In genomic region chr17:17675925-17676534, GRCh38 we compare ENCODE assay signal across 9 cellular contexts. TPM values are rescaled to one million over a fixed set of nuclear protein-coding genes. Genes with fewer than 3 reads are reported as not detected.
A peak's percentile ranks its signal among the peaks of the same experiment; 100 is the strongest.
DNase-seq lines count a peak whose midpoint lies in the region; ATAC-seq and TF ChIP-seq lines count a peak whose summit lies in the region.
"Had no signal": no experiment of that assay in that cellular context is flagged by ENCODE, and none has a peak within 500 bp of the region (broad histone marks: within the 10 kb centered on the region; RNA-seq: fewer than 3 reads in every experiment).

No MANE protein-coding gene starts in this region.

- POLR2A ChIA-PET in IMR-90 (lab: Charles Lee; ENCODE audit: unreplicated experiment) = interaction anchor here (0.6 kb wide), 1 partner anchor 161 kb away, joined by 3 read pairs; the partner anchor contains the start of gene SREBF1

- peak overlapping the region; percentile 29 for H2AFZ ChIP-seq in IMR-90 (replicated peaks; ENCODE audit: low read length, poor library complexity)

- WGBS in IMR-90 (ENCODE audit: extremely low coverage in 2 of 2, insufficient read length in 1 of 2), 2 experiments = no CpG with 5 or more reads among the region's 11 CpGs

- H3K4me3 Mint-ChIP-seq in activated T-helper 1 cell treated with anti-CD3 and anti-CD28 coated beads, Interleukin-12 subunit alpha, Interleukin-12 subunit beta, Interleukin-2, Interleukin-4 antibody, amounts not matched to agents 30 ng/mL and 10 ng/mL and 1 ng/mL, durations not matched to agents 14 hours and 24 hours and 36 hours = peak overlapping the region; percentile 0

- H3K79me1 ChIP-seq in IMR-90 (ENCODE audit: low read depth in 1 of 2, low read length in 2 of 2) = no peaks in the 10 kb centered on the region

- H3K36me3 ChIP-seq in IMR-90 (ENCODE audit: control insufficient read depth, insufficient read depth, low read length) = no peaks in the 10 kb centered on the region
- H3K36me3 ChIP-seq in mucosa of descending colon (ENCODE audit: low read depth) = no peaks in the 10 kb centered on the region
- H3K36me3 ChIP-seq: left ventricle myocardium inferior had no signal

- no peak overlapping the region for H2BK5ac ChIP-seq in IMR-90 (ENCODE audit: low read depth, low read length, poor library complexity, severe bottlenecking)

- H3K23ac ChIP-seq in IMR-90 (ENCODE audit: low read depth, low read length) = no peak overlapping the region

- 0 out of 2 replicates have a peak overlapping the region, but pooled peaks have one; percentile 22 for H2AK5ac ChIP-seq in IMR-90 (ENCODE audit: low read depth, low read length)

- no peak for TF ChIP-seq CTCF in IMR-90 (conservative IDR thresholded peaks at IDR 0.05; ENCODE audit: low read depth, low read length)
- TF ChIP-seq CTCF in mucosa of descending colon (IDR thresholded peaks at IDR 0.05) = no peak

- no peak overlapping the region for H3K18ac ChIP-seq in IMR-90 (ENCODE audit: low read depth, low read length)

- H3K9ac ChIP-seq in IMR-90 (ENCODE audit: low read depth, low read length) = no peak overlapping the region

- H3K14ac ChIP-seq in IMR-90 (replicated peaks; ENCODE audit: low read depth, low read length) = no peak overlapping the region

- no peak overlapping the region for H2AK9ac ChIP-seq in IMR-90 (replicated peaks; ENCODE audit: low read depth, low read length, poor library complexity)

- H3K9me3 ChIP-seq in IMR-90 (ENCODE audit: control insufficient read depth, insufficient read depth, low read length) (no peaks in the 10 kb centered on the region), mucosa of descending colon (no peaks in the 10 kb centered on the region)
- H3K9me3 ChIP-seq: left ventricle myocardium inferior had no signal

- dilution Hi-C loops in IMR-90 (cut with HindIII; ENCODE audit: low sequenced_read_pairs, unreplicated experiment) = no loop called here

- intact Hi-C loops in IMR-90 (cut with micrococcal nuclease) = no loop called here
- intact Hi-C loops in activated T-helper 1 cell treated with anti-CD3 and anti-CD28 coated beads, Interleukin-12 subunit alpha, Interleukin-12 subunit beta, Interleukin-2, Interleukin-4 antibody, amounts not matched to agents 30 ng/mL and 10 ng/mL and 1 ng/mL, durations not matched to agents 14 hours and 24 hours and 36 hours (cut with micrococcal nuclease) = no loop called here
- intact Hi-C loops in mucosa of descending colon (cut with DNase I, micrococcal nuclease) = loop anchor here in 1 of 2 donors (10.0 kb wide), 1 partner anchor 359 kb away; the partner anchor contains the start of genes ATPAF2 and GID4

- no peak overlapping the region for H3K4ac ChIP-seq in IMR-90 (ENCODE audit: low read depth, low read length)

- no peaks in the 10 kb centered on the region for H3K9me1 ChIP-seq in IMR-90 (ENCODE audit: insufficient read depth, low read length)

- H2BK120ac ChIP-seq in IMR-90 (ENCODE audit: low read depth, low read length) = no peak overlapping the region

- no peak overlapping the region for H4K91ac ChIP-seq in IMR-90 (ENCODE audit: insufficient read depth, low read depth, low read length)

- H3K27me3 ChIP-seq in IMR-90 (ENCODE audit: control insufficient read depth, insufficient read depth, low read length) = peaks cover 4% of the 10 kb centered on the region

- no peak overlapping the region for H4K8ac ChIP-seq in IMR-90 (ENCODE audit: low read depth in 2 of 2, low read length in 2 of 2)

- ATAC-seq in IMR-90 (ENCODE audit: low read depth) (peak; percentile 52; the same call in 1 of the 2 replicates), mucosa of descending colon (peak; percentile 75)

- H2BK15ac ChIP-seq in IMR-90 (ENCODE audit: low read depth, low read length) = no peak overlapping the region

- no peak for TF ChIP-seq POLR2A in IMR-90 (IDR thresholded peaks at IDR 0.05; ENCODE audit: low read depth, low read length)

- H4K20me1 ChIP-seq in IMR-90 (ENCODE audit: insufficient read depth, low read length) = peaks cover 10% of the 10 kb centered on the region; the same call in 1 of the 2 replicates

- no peak overlapping the region for H2BK20ac ChIP-seq in IMR-90 (ENCODE audit: low read depth, low read length)

- H4K5ac ChIP-seq in IMR-90 (ENCODE audit: low read depth, low read length) = no peak overlapping the region

- H3K27ac Mint-ChIP-seq in activated T-helper 1 cell treated with anti-CD3 and anti-CD28 coated beads, Interleukin-12 subunit alpha, Interleukin-12 subunit beta, Interleukin-2, Interleukin-4 antibody, amounts not matched to agents 30 ng/mL and 10 ng/mL and 1 ng/mL, durations not matched to agents 14 hours and 24 hours and 36 hours = peak overlapping the region; percentile 1

- DNase-seq in GDM1 (lab: John Stamatoyannopoulos, UW) (peak; percentile 48), IMR-90 (peak; percentile 52), mucosa of descending colon (peak in 2 of 3 donors; percentile 32 to 43), NCI-H524 treated with DMSO at 0.1 percent for 48 hours (lab: John Stamatoyannopoulos, UW) (no peak), AG20443 (ENCODE audit: low spot score) (no peak), anterior cingulate cortex (lab: John Stamatoyannopoulos, UW) (no peak)
- DNase-seq in activated T-helper 1 cell treated with anti-CD3 and anti-CD28 coated beads, Interleukin-12 subunit alpha, Interleukin-12 subunit beta, Interleukin-2, Interleukin-4 antibody, amounts not matched to agents 30 ng/mL and 10 ng/mL and 1 ng/mL, durations not matched to agents 14 hours and 24 hours and 36 hours (ENCODE audit: low spot score) = no peak
- DNase-seq: left ventricle myocardium inferior; stimulated activated CD4-positive, alpha-beta T cell treated with anti-CD3 and anti-CD28 coated beads, Interleukin-2, amount 100 ng/mL, for 48 hours had no signal

- no TSS peak for BruUV-seq in IMR-90 (replicated peaks; lab: Mats Ljungman, UMichigan)

- H3K4me3 ChIP-seq in IMR-90 (ENCODE audit: insufficient read depth, low read depth, low read length) = no peak overlapping the region
- no peak overlapping the region for H3K4me3 ChIP-seq in mucosa of descending colon
- H3K4me3 ChIP-seq: left ventricle myocardium inferior had no signal

- H3K27ac ChIP-seq in IMR-90 (ENCODE audit: insufficient read depth, low read length) = no peak overlapping the region
- H3K27ac ChIP-seq: left ventricle myocardium inferior had no signal

- in situ Hi-C loops in IMR-90 (cut with MboI; ENCODE audit: low sequenced_read_pairs) = loop anchor here (5.0 kb wide), 1 partner anchor 181 kb away; no protein-coding TSS in a partner anchor

- no peak for TF ChIP-seq RAD21 in IMR-90 (IDR thresholded peaks at IDR 0.05; ENCODE audit: low read length)

- H3K56ac ChIP-seq in IMR-90 (ENCODE audit: extremely low read depth, insufficient read depth, low read length) = no peak overlapping the region

- no peaks in the 10 kb centered on the region for H3K36me3 Mint-ChIP-seq in activated T-helper 1 cell treated with anti-CD3 and anti-CD28 coated beads, Interleukin-12 subunit alpha, Interleukin-12 subunit beta, Interleukin-2, Interleukin-4 antibody, amounts not matched to agents 30 ng/mL and 10 ng/mL and 1 ng/mL, durations not matched to agents 14 hours and 24 hours and 36 hours (ENCODE audit: low read depth)

- peaks cover 24% of the 10 kb centered on the region for H3K4me1 Mint-ChIP-seq in activated T-helper 1 cell treated with anti-CD3 and anti-CD28 coated beads, Interleukin-12 subunit alpha, Interleukin-12 subunit beta, Interleukin-2, Interleukin-4 antibody, amounts not matched to agents 30 ng/mL and 10 ng/mL and 1 ng/mL, durations not matched to agents 14 hours and 24 hours and 36 hours (ENCODE audit: low read depth)

- CTCF ChIA-PET in IMR-90 (lab: Yijun Ruan, JAX) = no interaction called here

- 0 out of 2 replicates have a peak overlapping the region, but pooled peaks have one; percentile 15 for H3K4me2 ChIP-seq in IMR-90 (ENCODE audit: low read depth, low read length)

- H3K9me3 Mint-ChIP-seq in activated T-helper 1 cell treated with anti-CD3 and anti-CD28 coated beads, Interleukin-12 subunit alpha, Interleukin-12 subunit beta, Interleukin-2, Interleukin-4 antibody, amounts not matched to agents 30 ng/mL and 10 ng/mL and 1 ng/mL, durations not matched to agents 14 hours and 24 hours and 36 hours = no peaks in the 10 kb centered on the region

- H3K27me3 Mint-ChIP-seq in activated T-helper 1 cell treated with anti-CD3 and anti-CD28 coated beads, Interleukin-12 subunit alpha, Interleukin-12 subunit beta, Interleukin-2, Interleukin-4 antibody, amounts not matched to agents 30 ng/mL and 10 ng/mL and 1 ng/mL, durations not matched to agents 14 hours and 24 hours and 36 hours (ENCODE audit: insufficient read depth) = peaks cover 23% of the 10 kb centered on the region

- H3K4me1 ChIP-seq in IMR-90 (ENCODE audit: control insufficient read depth, insufficient read depth, low read length) (peaks cover 4% of the 10 kb centered on the region; the same call in 1 of the 2 replicates), mucosa of descending colon (ENCODE audit: low read depth) (no peaks in the 10 kb centered on the region)

TF ChIP-seq in IMR-90, 13 proteins besides CTCF, POLR2A, EP300 and RAD21:
- TF ChIP-seq RCOR1 (IDR thresholded peaks at IDR 0.05; ENCODE audit: insufficient replicate concordance, low read length) (no peak), FOS (IDR thresholded peaks at IDR 0.05; ENCODE audit: low read depth, low read length) (no peak), SMC3 (IDR thresholded peaks at IDR 0.05; ENCODE audit: low read depth, low read length) (no peak), CEBPB (IDR thresholded peaks at IDR 0.05; ENCODE audit: low read depth, low read length) (peak; percentile 40; the same call in 1 of the 2 replicates), MAFK (IDR thresholded peaks at IDR 0.05; ENCODE audit: low read depth, low read length) (no peak)

RNA-seq across cellular contexts. Expression of gene RAI1, which starts 5.2 kb away (rescaled TPM):
- total RNA-seq in IMR-90 (2012; rRNA removed) = 1.8 and 1.9 TPM in 2 replicates
- 10.5 and 14.0 TPM in 2 replicates for polyA plus RNA-seq in IMR-90 (2012; rRNA removed)
- 5.5 and 10.5 TPM in 2 replicates for polyA plus RNA-seq in IMR-90 (2012; cell fraction: cytosol; rRNA removed)
- 18.8 and 32.7 TPM in 2 replicates for polyA plus RNA-seq in IMR-90 (2012; cell fraction: nucleus; rRNA removed; ENCODE audit: low replicate concordance)
- 31.1 and 32.3 TPM in 2 replicates for total RNA-seq in activated T-helper 1 cell treated with anti-CD3 and anti-CD28 coated beads, Interleukin-12 subunit alpha, Interleukin-12 subunit beta, Interleukin-2, Interleukin-4 antibody, amounts not matched to agents 30 ng/mL and 10 ng/mL and 1 ng/mL, durations not matched to agents 14 hours and 24 hours and 36 hours
- 10 to 100 TPM; 12.9 to 29.2 (median 17.0) TPM for total RNA-seq in mucosa of descending colon

Comparison
In these comparisons a context has a peak if more than half of its experiments do, and no peak if none do; other contexts are left out.
1. DNase-seq: peak in GDM1 (single experiment), IMR-90 (single experiment) and mucosa of descending colon (2 of 3); none in activated T-helper 1 cell treated with anti-CD3 and anti-CD28 coated beads, Interleukin-12 subunit alpha, Interleukin-12 subunit beta, Interleukin-2, Interleukin-4 antibody, amounts not matched to agents 30 ng/mL and 10 ng/mL and 1 ng/mL, durations not matched to agents 14 hours and 24 hours and 36 hours (single experiment), NCI-H524 treated with DMSO at 0.1 percent for 48 hours (single experiment), AG20443 (single experiment) and anterior cingulate cortex (0 of 58).